Comparison of ENCODE assay signal across 22 cellular contexts in the genomic region with DNA sequence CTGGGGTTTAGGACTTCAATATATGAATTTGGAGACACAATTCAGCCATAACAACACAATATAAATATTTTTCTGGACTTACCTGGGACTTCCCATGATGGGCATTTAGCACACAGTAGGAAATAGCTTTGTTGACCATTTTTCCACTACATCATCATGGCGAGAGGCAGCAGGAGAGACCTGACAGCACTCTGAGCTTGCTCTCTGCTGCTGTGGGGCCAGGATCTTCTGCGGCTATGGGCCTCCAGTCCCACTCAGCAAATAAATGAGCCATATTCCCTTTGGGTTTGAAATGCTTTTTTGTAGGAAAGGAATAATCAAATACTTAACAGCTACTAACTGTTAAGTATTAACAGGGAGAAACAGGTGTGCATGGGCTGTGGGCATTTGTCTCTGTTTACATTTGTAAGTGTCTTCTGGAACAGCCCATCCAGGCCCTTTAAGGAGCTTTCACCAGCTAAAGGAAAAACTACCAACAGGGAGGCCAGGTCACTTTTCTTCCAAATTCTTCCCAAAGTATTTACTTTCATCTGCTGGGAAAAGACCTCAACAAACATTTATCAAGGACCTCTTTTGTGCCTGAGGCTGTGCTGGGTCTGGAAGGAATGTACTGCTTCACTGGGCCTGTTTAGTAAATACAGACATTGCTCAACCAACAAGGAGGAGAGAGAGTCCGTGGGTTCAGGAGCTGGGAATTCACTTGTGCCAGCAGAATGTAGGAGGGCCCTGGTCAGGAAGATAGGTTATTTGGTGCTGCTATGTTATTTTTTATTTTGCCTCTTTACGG.
DNase-seq lines count a peak whose midpoint lies in the region; FAIRE-seq and TF ChIP-seq lines count a peak whose summit lies in the region.
"Had no signal": no experiment of that assay in that cellular context is flagged by ENCODE, and none has a peak within 500 bp of the region (broad histone marks: within the 10 kb centered on the region; RNA-seq: fewer than 3 reads in every experiment).

No MANE protein-coding gene starts in this region.

- H3K36me3 Mint-ChIP-seq in Caco-2 (ENCODE audit: insufficient read depth, unreplicated experiment) = peaks cover 13% of the 10 kb centered on the region
- H3K36me3 Mint-ChIP-seq: brain, IgD-negative memory B cell had no signal

- H3K79me2 ChIP-seq in parathyroid adenoma = no peaks in the 10 kb centered on the region

- POLR2A ChIA-PET in Caco-2 (lab: Charles Lee) = no interaction called here

- no peak for FAIRE-seq in kidney (lab: Jason Lieb, UNC)
- FAIRE-seq: small intestine had no signal

- H3K9me3 ChIP-seq in Caco-2 = no peaks in the 10 kb centered on the region
- H3K9me3 ChIP-seq in kidney (ENCODE audit: control insufficient read depth in 1 of 2, low read length in 2 of 2) = no peaks in the 10 kb centered on the region
- no peaks in the 10 kb centered on the region for H3K9me3 ChIP-seq in parathyroid adenoma (ENCODE audit: control insufficient read depth, low read length)
- H3K9me3 ChIP-seq: prostate gland had no signal

- peaks cover 52% of the 10 kb centered on the region for H3K4me1 Mint-ChIP-seq in Caco-2 (ENCODE audit: low read depth, unreplicated experiment)

- peak overlapping the region; percentile 9 for H3K4me2 ChIP-seq in parathyroid adenoma (ENCODE audit: low read length)
- H3K4me2 ChIP-seq: BLaER1 treated with 17β-estradiol and CSF1 and Interleukin-3, amounts not matched to agents 10 nM and 100 nM had no signal

- BruUV-seq in Caco-2 (replicated peaks; lab: Mats Ljungman, UMichigan) = no TSS peak

- H3K27ac ChIP-seq in kidney (ENCODE audit: low read depth in 2 of 2, low read length in 2 of 2) (peak overlapping the region; percentile 33 to 52), parathyroid adenoma (no peak overlapping the region)
- H3K27ac ChIP-seq: BLaER1 treated with 17β-estradiol and CSF1 and Interleukin-3, amounts not matched to agents 10 nM and 100 nM; prostate gland had no signal

- DNase-seq in Caco-2 (peak; percentile 69 to 83), NCI-H226 (peak; percentile 57), kidney (no peak), HPDE6-E6E7 (ENCODE audit: extremely low spot score) (no peak), T1000 (lab: John Stamatoyannopoulos, UW) (no peak), NCI-H2107 (lab: John Stamatoyannopoulos, UW) (no peak)
- DNase-seq in activated naive CD4-positive, alpha-beta T cell treated with anti-CD3 and anti-CD28 coated beads, Interleukin-2, amount 50 U/mL, for 16 hours = no peak
- DNase-seq: activated B cell treated with CpG ODN at 0.5 μM for 24 hours; activated CD4-positive, alpha-beta T cell treated with anti-CD3 and anti-CD28 coated beads, Interleukin-2, amount 50 U/mL, for 48 hours; activated CD8-positive, alpha-beta memory T cell treated with anti-CD3 and anti-CD28 coated beads, Interleukin-2, amount 50 U/mL, for 48 hours; effector memory CD8-positive, alpha-beta T cell; GDM1; H7; left colon; NCI-H2171 treated with DMSO at 0.1 percent for 48 hours; small intestine; stimulated activated naive CD4-positive, alpha-beta T cell had no signal

- H3K9ac ChIP-seq in kidney (ENCODE audit: low read length in 2 of 2) (peak overlapping the region in 1 of 2 donors; percentile 25), parathyroid adenoma (no peak overlapping the region)
- H3K9ac ChIP-seq: BLaER1 treated with 17β-estradiol and CSF1 and Interleukin-3, amounts not matched to agents 10 nM and 100 nM had no signal

- H3K4me1 ChIP-seq in Caco-2 (peaks cover 62% of the 10 kb centered on the region), kidney (ENCODE audit: control insufficient read depth in 1 of 2, insufficient read depth in 1 of 2, low read depth in 1 of 2, low read length in 2 of 2) (peaks cover 22 to 25% of the 10 kb centered on the region in 2 donors), parathyroid adenoma (no peaks in the 10 kb centered on the region)

- H2AFZ ChIP-seq in parathyroid adenoma = no peak overlapping the region

- H3K4me3 ChIP-seq in Caco-2 (ENCODE audit: low read depth, low read length) (no peak overlapping the region), kidney (ENCODE audit: low read length in 2 of 2) (peak overlapping the region in 1 of 2 donors; percentile 20), parathyroid adenoma (ENCODE audit: low read depth, low read length) (no peak overlapping the region)
- H3K4me3 ChIP-seq: BLaER1 treated with 17β-estradiol and CSF1 and Interleukin-3, amounts not matched to agents 10 nM and 100 nM; prostate gland had no signal

- intact Hi-C loops in Caco-2 (cut with micrococcal nuclease; ENCODE audit: unreplicated experiment) (loop anchor here (2.0 to 5.0 kb wide), 3 partner anchors 15 to 116 kb away; no protein-coding TSS in a partner anchor), kidney (cut with DNase I) (no loop called here)

- no peaks in the 10 kb centered on the region for H3K36me3 ChIP-seq in Caco-2 (ENCODE audit: control insufficient read depth, insufficient read depth, low read length)
- no peaks in the 10 kb centered on the region for H3K36me3 ChIP-seq in kidney (ENCODE audit: control insufficient read depth in 1 of 2, insufficient read depth in 2 of 2, low read length in 2 of 2)
- H3K36me3 ChIP-seq in parathyroid adenoma (ENCODE audit: control insufficient read depth, insufficient read depth, low read length) = no peaks in the 10 kb centered on the region
- H3K36me3 ChIP-seq: BLaER1 treated with 17β-estradiol and CSF1 and Interleukin-3, amounts not matched to agents 10 nM and 100 nM; prostate gland had no signal

- H3K27me3 ChIP-seq in Caco-2 (replicated peaks; ENCODE audit: control insufficient read depth, insufficient read depth, low read length) (no peaks in the 10 kb centered on the region), parathyroid adenoma (ENCODE audit: control insufficient read depth, insufficient read depth, low read length) (no peaks in the 10 kb centered on the region)
- H3K27me3 ChIP-seq: BLaER1 treated with 17β-estradiol and CSF1 and Interleukin-3, amounts not matched to agents 10 nM and 100 nM had no signal

- CTCF ChIA-PET in Caco-2 (lab: Charles Lee) = interaction anchor here (1.5 kb wide), 1 partner anchor 11 kb away, joined by 7 read pairs; no protein-coding TSS in a partner anchor

- no peaks in the 10 kb centered on the region for H3K27me3 Mint-ChIP-seq in Caco-2 (ENCODE audit: insufficient read depth, unreplicated experiment)

- peak overlapping the region; percentile 49 for H3K4me3 Mint-ChIP-seq in Caco-2 (ENCODE audit: unreplicated experiment)
- H3K4me3 Mint-ChIP-seq: activated B cell treated with CpG ODN at 0.5 μM for 24 hours; brain; effector memory CD8-positive, alpha-beta T cell; IgD-negative memory B cell had no signal

- H3K9me3 Mint-ChIP-seq in Caco-2 (ENCODE audit: unreplicated experiment) = no peaks in the 10 kb centered on the region
- H3K9me3 Mint-ChIP-seq: effector memory CD8-positive, alpha-beta T cell had no signal

- peak overlapping the region; percentile 84 for H3K27ac Mint-ChIP-seq in Caco-2 (ENCODE audit: unreplicated experiment)
- H3K27ac Mint-ChIP-seq: activated B cell treated with CpG ODN at 0.5 μM for 24 hours; effector memory CD8-positive, alpha-beta T cell; IgD-negative memory B cell had no signal

- TF ChIP-seq CTCF in Caco-2 (IDR thresholded peaks at IDR 0.05; ENCODE audit: insufficient read depth in 1 of 2, low read depth in 1 of 2, low read length in 1 of 2, severe bottlenecking in 1 of 2, unreplicated experiment in 1 of 2) = no peak
- TF ChIP-seq CTCF in kidney (IDR thresholded peaks at IDR 0.05; ENCODE audit: borderline replicate concordance, extremely low read depth, insufficient read depth) = no peak
- no peak for TF ChIP-seq CTCF in parathyroid adenoma (IDR thresholded peaks at IDR 0.05)

Comparison
In these comparisons a context has a peak if more than half of its experiments do, and no peak if none do; other contexts are left out.
1. DNase-seq: peak in Caco-2 (2 of 2) and NCI-H226 (single experiment); none in kidney (single experiment), activated naive CD4-positive, alpha-beta T cell treated with anti-CD3 and anti-CD28 coated beads, Interleukin-2, amount 50 U/mL, for 16 hours (single experiment), HPDE6-E6E7 (single experiment), T1000 (single experiment) and NCI-H2107 (single experiment).